In genomic region chr1:109258481-109259466, GRCh38 we compare ENCODE assay signal across 16 cellular contexts. TPM values are rescaled to one million over a fixed set of nuclear protein-coding genes. Genes with fewer than 3 reads are reported as not detected.
"Had no signal": no experiment of that assay in that cellular context is flagged by ENCODE, and none has a peak within 500 bp of the region (broad histone marks: within the 10 kb centered on the region; RNA-seq: fewer than 3 reads in every experiment).

No MANE protein-coding gene starts in this region.

- H3K27me3 Mint-ChIP-seq: activated naive CD8-positive, alpha-beta T cell treated with anti-CD3 and anti-CD28 coated beads for 36 hours had no signal

- H3K27me3 ChIP-seq: heart left ventricle, right atrium auricular region, upper lobe of left lung had no signal

- H3K36me3 Mint-ChIP-seq: activated naive CD8-positive, alpha-beta T cell treated with anti-CD3 and anti-CD28 coated beads for 36 hours; stimulated activated memory B cell treated with anti-CD40 and anti-IgM and Interleukin-4, amounts not matched to agents 10 μg/mL and 1 μg/mL and 100 μg/mL, for 72 hours had no signal

- H3K27ac Mint-ChIP-seq: activated CD4-positive, alpha-beta memory T cell treated with anti-CD3 and anti-CD28 coated beads, Interleukin-2, amount 10 ng/mL, durations not matched to agents 7 days and 5 days; activated naive CD8-positive, alpha-beta T cell treated with anti-CD3 and anti-CD28 coated beads for 36 hours; stimulated activated memory B cell treated with anti-CD40 and anti-IgM and Interleukin-4, amounts not matched to agents 10 μg/mL and 1 μg/mL and 100 μg/mL, for 72 hours had no signal

- H3K4me3 ChIP-seq: heart left ventricle, right atrium auricular region, upper lobe of left lung had no signal

- H3K4me3 Mint-ChIP-seq: activated CD4-positive, alpha-beta memory T cell treated with anti-CD3 and anti-CD28 coated beads, Interleukin-2, amount 10 ng/mL, durations not matched to agents 7 days and 5 days; activated naive CD8-positive, alpha-beta T cell treated with anti-CD3 and anti-CD28 coated beads for 36 hours; stimulated activated memory B cell treated with anti-CD40 and anti-IgM and Interleukin-4, amounts not matched to agents 10 μg/mL and 1 μg/mL and 100 μg/mL, for 72 hours had no signal

- DNase-seq: activated CD4-positive, alpha-beta memory T cell treated with anti-CD3 and anti-CD28 coated beads, Interleukin-2, amount 10 ng/mL, durations not matched to agents 7 days and 5 days; activated CD4-positive, alpha-beta T cell treated with anti-CD3 and anti-CD28 coated beads for 1 hour; activated gamma-delta T cell; activated naive CD8-positive, alpha-beta T cell treated with anti-CD3 and anti-CD28 coated beads for 36 hours; activated T-cell treated with anti-CD3 and anti-CD28 coated beads, Interleukin-2, amount 50 U/mL, for 48 hours; anterior cingulate cortex; effector CD4-positive, alpha-beta T cell; foreskin melanocyte; islet precursor cell had no signal

- H3K9me3 ChIP-seq: heart left ventricle, neutrophil, right atrium auricular region, upper lobe of left lung had no signal

- H3K9me3 Mint-ChIP-seq: activated CD4-positive, alpha-beta memory T cell treated with anti-CD3 and anti-CD28 coated beads, Interleukin-2, amount 10 ng/mL, durations not matched to agents 7 days and 5 days; activated naive CD8-positive, alpha-beta T cell treated with anti-CD3 and anti-CD28 coated beads for 36 hours; stimulated activated memory B cell treated with anti-CD40 and anti-IgM and Interleukin-4, amounts not matched to agents 10 μg/mL and 1 μg/mL and 100 μg/mL, for 72 hours had no signal

- H3K27ac ChIP-seq: heart left ventricle, neutrophil, right atrium auricular region, upper lobe of left lung had no signal

- H3K36me3 ChIP-seq: heart left ventricle, neutrophil, upper lobe of left lung had no signal

RNA-seq across cellular contexts. Expression of gene MYBPHL, which starts 48.0 kb away (rescaled TPM):
- total RNA-seq: activated CD4-positive, alpha-beta memory T cell treated with anti-CD3 and anti-CD28 coated beads, Interleukin-2, amount 10 ng/mL, durations not matched to agents 7 days and 5 days; activated naive CD8-positive, alpha-beta T cell treated with anti-CD3 and anti-CD28 coated beads for 36 hours; liver; myocyte had no signal
- polyA plus RNA-seq: liver had no signal
